23 cellular contexts compared by ENCODE assay signal in genomic region chr1:1336931-1337792, GRCh38. TPM values are rescaled to one million over a fixed set of nuclear protein-coding genes. Genes with fewer than 3 reads are reported as not detected.
"Had no signal": no experiment of that assay in that cellular context is flagged by ENCODE, and none has a peak within 500 bp of the region (broad histone marks: within the 10 kb centered on the region; RNA-seq: fewer than 3 reads in every experiment).

No MANE protein-coding gene starts in this region.

- H3K4me1 ChIP-seq: lower lobe of right lung had no signal

- H3K4me1 Mint-ChIP-seq: endodermal cell; stimulated activated memory B cell treated with anti-CD40 and anti-IgM and Interleukin-4, amounts not matched to agents 10 μg/mL and 1 μg/mL and 100 μg/mL, for 72 hours had no signal

- DNase-seq: foreskin fibroblast, gastrocnemius medialis, left ventricle myocardium superior, lower lobe of right lung, occipital lobe, ovary, posterior cingulate gyrus, psoas muscle, right cardiac atrium, spleen, substantia nigra, testis, tibial artery had no signal

- H3K27me3 Mint-ChIP-seq: dendritic cell treated with granulocyte-macrophage colony-stimulating factor and Interleukin-4, amounts not matched to agents 40 ng/mL and 50 ng/mL, for 4 days; naive thymus-derived CD8-positive, alpha-beta T cell; stimulated activated memory B cell treated with anti-CD40 and anti-IgM and Interleukin-4, amounts not matched to agents 10 μg/mL and 1 μg/mL and 100 μg/mL, for 72 hours; type B pancreatic cell had no signal

- H3K36me3 Mint-ChIP-seq: naive thymus-derived CD8-positive, alpha-beta T cell had no signal

- H3K4me3 Mint-ChIP-seq: dendritic cell treated with granulocyte-macrophage colony-stimulating factor and Interleukin-4, amounts not matched to agents 40 ng/mL and 50 ng/mL, for 4 days; endodermal cell; naive thymus-derived CD8-positive, alpha-beta T cell; nephron progenitor cell; stimulated activated memory B cell treated with anti-CD40 and anti-IgM and Interleukin-4, amounts not matched to agents 10 μg/mL and 1 μg/mL and 100 μg/mL, for 72 hours; type B pancreatic cell had no signal

- H3K9me3 Mint-ChIP-seq: dendritic cell treated with granulocyte-macrophage colony-stimulating factor and Interleukin-4, amounts not matched to agents 40 ng/mL and 50 ng/mL, for 4 days; endodermal cell; naive thymus-derived CD8-positive, alpha-beta T cell; nephron progenitor cell; stimulated activated memory B cell treated with anti-CD40 and anti-IgM and Interleukin-4, amounts not matched to agents 10 μg/mL and 1 μg/mL and 100 μg/mL, for 72 hours; type B pancreatic cell had no signal

- H3K9me3 ChIP-seq: gastrocnemius medialis, lower lobe of right lung, ovary, psoas muscle, spleen, testis, tibial artery had no signal

- H3K27ac Mint-ChIP-seq: dendritic cell treated with granulocyte-macrophage colony-stimulating factor and Interleukin-4, amounts not matched to agents 40 ng/mL and 50 ng/mL, for 4 days; endodermal cell; nephron progenitor cell; stimulated activated memory B cell treated with anti-CD40 and anti-IgM and Interleukin-4, amounts not matched to agents 10 μg/mL and 1 μg/mL and 100 μg/mL, for 72 hours; type B pancreatic cell had no signal

- H3K27me3 ChIP-seq: gastrocnemius medialis, ovary, spleen, testis, tibial artery had no signal

- H3K36me3 ChIP-seq: ovary had no signal

- H3K4me3 ChIP-seq: gastrocnemius medialis, lower lobe of right lung, ovary, psoas muscle, skin epidermis, spleen, testis, tibial artery had no signal

- ATAC-seq: gastrocnemius medialis; left ventricle myocardium superior; right cardiac atrium; stimulated activated naive CD8-positive, alpha-beta T cell treated with anti-CD3 and anti-CD28 coated beads, Interleukin-15, Interleukin-2, amounts not matched to agents 100 U/mL and 50 U/mL, for 24 hours had no signal

- H3K27ac ChIP-seq: epithelial cell of prostate, gastrocnemius medialis, lower lobe of right lung, ovary, psoas muscle, skin epidermis, spleen, testis, tibial artery had no signal

RNA-seq across cellular contexts. Expression of gene MXRA8, which starts 21.2 kb away (rescaled TPM):
- polyA plus RNA-seq: keratinocyte had no signal
